20 cellular contexts compared by ENCODE assay signal in genomic region chr2:108034843-108035242, GRCh38. TPM values are rescaled to one million over a fixed set of nuclear protein-coding genes. Genes with fewer than 3 reads are reported as not detected.
DNase-seq lines count a peak whose midpoint lies in the region; TF ChIP-seq lines count a peak whose summit lies in the region.
"Had no signal": no experiment of that assay in that cellular context is flagged by ENCODE, and none has a peak within 500 bp of the region (broad histone marks: within the 10 kb centered on the region; RNA-seq: fewer than 3 reads in every experiment).

No MANE protein-coding gene starts in this region.

- H3K79me2 ChIP-seq in Karpas-422 (ENCODE audit: low read length) (no peaks in the 10 kb centered on the region), neural progenitor cell (ENCODE audit: low read depth) (no peaks in the 10 kb centered on the region)

- no peaks in the 10 kb centered on the region for H3K36me3 Mint-ChIP-seq in neural progenitor cell

- no peak overlapping the region for H3K4me2 ChIP-seq in Karpas-422 (ENCODE audit: low read depth, low read length, poor library complexity, severe bottlenecking)
- H3K4me2 ChIP-seq in neural progenitor cell, result no peak overlapping the region

- H3K9me3 ChIP-seq in Karpas-422 (ENCODE audit: low read length) (no peaks in the 10 kb centered on the region), neural progenitor cell (ENCODE audit: low read depth) (no peaks in the 10 kb centered on the region)
- H3K9me3 ChIP-seq: SJCRH30 had no signal

- DNase-seq in NCI-H748 (lab: John Stamatoyannopoulos, UW; ENCODE audit: unreplicated experiment) (peak; percentile 2), NCI-H748 treated with DMSO at 0.1 percent for 48 hours (lab: John Stamatoyannopoulos, UW) (no peak), Karpas-422 (peak; percentile 63), SW480 (ENCODE audit: low spot score) (peak; percentile 6), neural progenitor cell (ENCODE audit: low spot score) (no peak), NCI-H2029 treated with DMSO at 0.1 percent for 48 hours (lab: John Stamatoyannopoulos, UW) (no peak), D341Med (ENCODE audit: low spot score) (no peak), T-helper 1 cell (no peak)
- DNase-seq: activated CD8-positive, alpha-beta T cell treated with anti-CD3 and anti-CD28 coated beads, Interleukin-2, amount 10 ng/mL, durations not matched to agents 7 days and 5 days; activated naive CD4-positive, alpha-beta T cell treated with anti-CD3 and anti-CD28 coated beads for 36 hours; activated T-cell treated with anti-CD3 and anti-CD28 coated beads, Interleukin-2, amount 50 U/mL, for 24 hours; central memory CD4-positive, alpha-beta T cell; DMS79; left ventricle myocardium inferior; NCI-H146; NCI-H345; OCI-M1 had no signal

- H3K4me3 Mint-ChIP-seq in neural progenitor cell, result no peak overlapping the region
- H3K4me3 Mint-ChIP-seq: activated CD8-positive, alpha-beta T cell treated with anti-CD3 and anti-CD28 coated beads, Interleukin-2, amount 10 ng/mL, durations not matched to agents 7 days and 5 days; activated naive CD4-positive, alpha-beta T cell treated with anti-CD3 and anti-CD28 coated beads for 36 hours; activated T-cell treated with anti-CD3 and anti-CD28 coated beads, Interleukin-2, amount 50 U/mL, for 24 hours; T-helper 2 cell treated with Interferon-gamma antibody and Interleukin-4, amounts not matched to agents 5 μg/mL and 100 μg/mL, for 36 hours had no signal

- H3K36me3 ChIP-seq in Karpas-422 (ENCODE audit: insufficient read depth, low read length) (no peaks in the 10 kb centered on the region), neural progenitor cell (no peaks in the 10 kb centered on the region)
- H3K36me3 ChIP-seq: left ventricle myocardium inferior, SJCRH30 had no signal

- H3K9ac ChIP-seq in Karpas-422 (ENCODE audit: low read length) (no peak overlapping the region), neural progenitor cell (no peak overlapping the region)

- H3K27me3 ChIP-seq in Karpas-422 (ENCODE audit: low read length) (no peaks in the 10 kb centered on the region), neural progenitor cell (no peaks in the 10 kb centered on the region)
- H3K27me3 ChIP-seq: SJCRH30 had no signal

- H3K4me1 ChIP-seq in Karpas-422 (ENCODE audit: low read length), result no peaks in the 10 kb centered on the region
- no peaks in the 10 kb centered on the region for H3K4me1 ChIP-seq in neural progenitor cell
- H3K4me1 ChIP-seq: left ventricle myocardium inferior, SJCRH30 had no signal

- peak; percentile 41 for TF ChIP-seq CTCF in neural progenitor cell (IDR thresholded peaks at IDR 0.05)

- peaks cover 10% of the 10 kb centered on the region for H3K9me3 Mint-ChIP-seq in neural progenitor cell
- H3K9me3 Mint-ChIP-seq: T-helper 2 cell treated with Interferon-gamma antibody and Interleukin-4, amounts not matched to agents 5 μg/mL and 100 μg/mL, for 36 hours had no signal

- no peaks in the 10 kb centered on the region for H3F3A ChIP-seq in neural progenitor cell (ENCODE audit: low read depth)

- H3K4me1 Mint-ChIP-seq in neural progenitor cell, result no peaks in the 10 kb centered on the region

- H3K27ac ChIP-seq in Karpas-422 (ENCODE audit: low read length), result no peak overlapping the region
- no peak overlapping the region for H3K27ac ChIP-seq in neural progenitor cell
- H3K27ac ChIP-seq: left ventricle myocardium inferior, SJCRH30 had no signal

- H3K4me3 ChIP-seq in Karpas-422 (ENCODE audit: low read length) (no peak overlapping the region), neural progenitor cell (no peak overlapping the region)
- H3K4me3 ChIP-seq: left ventricle myocardium inferior, SJCRH30 had no signal

- no peaks in the 10 kb centered on the region for H3K9me2 ChIP-seq in Karpas-422 (replicated peaks; ENCODE audit: insufficient read depth, low read length)

- no peak overlapping the region for H3K27ac Mint-ChIP-seq in neural progenitor cell
- H3K27ac Mint-ChIP-seq: activated CD8-positive, alpha-beta T cell treated with anti-CD3 and anti-CD28 coated beads, Interleukin-2, amount 10 ng/mL, durations not matched to agents 7 days and 5 days; activated naive CD4-positive, alpha-beta T cell treated with anti-CD3 and anti-CD28 coated beads for 36 hours; activated T-cell treated with anti-CD3 and anti-CD28 coated beads, Interleukin-2, amount 50 U/mL, for 24 hours; T-helper 2 cell treated with Interferon-gamma antibody and Interleukin-4, amounts not matched to agents 5 μg/mL and 100 μg/mL, for 36 hours had no signal

- H2AFZ ChIP-seq in Karpas-422 (ENCODE audit: low read length) (no peak overlapping the region), neural progenitor cell (replicated peaks) (no peak overlapping the region)

- H3K27me3 Mint-ChIP-seq in neural progenitor cell (ENCODE audit: insufficient read depth, low read depth), result peaks cover 2% of the 10 kb centered on the region

- H4K20me1 ChIP-seq in Karpas-422 (ENCODE audit: insufficient read depth, low read depth, low read length) (no peaks in the 10 kb centered on the region), neural progenitor cell (ENCODE audit: low read depth) (no peaks in the 10 kb centered on the region)

RNA-seq across cellular contexts. Expression of gene SLC5A7, which starts 48.5 kb away (rescaled TPM):
- not detected in 2 replicates for total RNA-seq in Karpas-422 (2014; rRNA removed; shearing (Covaris generic); ENCODE audit: low replicate concordance)
- total RNA-seq in neural progenitor cell (ENCODE audit: low replicate concordance), result 0.03 and 0.04 TPM in 2 replicates
- total RNA-seq: activated CD8-positive, alpha-beta T cell treated with anti-CD3 and anti-CD28 coated beads, Interleukin-2, amount 10 ng/mL, durations not matched to agents 7 days and 5 days; activated naive CD4-positive, alpha-beta T cell treated with anti-CD3 and anti-CD28 coated beads for 36 hours; H4; left ventricle myocardium inferior; SJCRH30 had no signal

Comparison
In these comparisons a context has a peak if more than half of its experiments do, and no peak if none do; other contexts are left out.
1. DNase-seq: peak in NCI-H748 (single experiment), Karpas-422 (single experiment) and SW480 (single experiment); none in NCI-H748 treated with DMSO at 0.1 percent for 48 hours (single experiment), neural progenitor cell (single experiment), NCI-H2029 treated with DMSO at 0.1 percent for 48 hours (single experiment), D341Med (single experiment) and T-helper 1 cell (0 of 5).